ENCODE assay signal across 8 cellular contexts in genomic region chr17:15233022-15233805, GRCh38. TPM values are rescaled to one million over a fixed set of nuclear protein-coding genes. Genes with fewer than 3 reads are reported as not detected.
DNase-seq lines count a peak whose midpoint lies in the region; ATAC-seq and TF ChIP-seq lines count a peak whose summit lies in the region.

No MANE protein-coding gene starts in this region.

- no peaks in the 10 kb centered on the region for H3K27me3 ChIP-seq in Loucy (ENCODE audit: insufficient read depth, low read length, poor library complexity, severe bottlenecking)

- H3K9me2 ChIP-seq in Loucy (replicated peaks; ENCODE audit: low read depth, low read length): no peaks in the 10 kb centered on the region

- peaks cover 32% of the 10 kb centered on the region for H3K4me1 ChIP-seq in Loucy (ENCODE audit: insufficient read depth, low read length, poor library complexity, severe bottlenecking)
- H3K4me1 ChIP-seq in mucosa of descending colon (ENCODE audit: low read depth): no peaks in the 10 kb centered on the region

- no peak overlapping the region for H3K9ac ChIP-seq in Loucy (ENCODE audit: low read depth, low read length, poor library complexity, severe bottlenecking)

- peak; percentile 48 for ATAC-seq in mucosa of descending colon
- no peak for ATAC-seq in GM18858 (IDR thresholded peaks at IDR 0.05; ENCODE audit: unreplicated experiment)
- ATAC-seq in HG02973 (IDR thresholded peaks at IDR 0.05; ENCODE audit: unreplicated experiment): no peak

- H3K4me3 ChIP-seq in Loucy (ENCODE audit: low read length, poor library complexity, severe bottlenecking): no peak overlapping the region
- no peak overlapping the region for H3K4me3 ChIP-seq in choroid plexus epithelial cell (ENCODE audit: low read depth, low read length)
- H3K4me3 ChIP-seq in mucosa of descending colon: no peak overlapping the region

- H3K9me3 ChIP-seq in Loucy (ENCODE audit: insufficient read depth, low read depth, low read length) (no peaks in the 10 kb centered on the region), mucosa of descending colon (no peaks in the 10 kb centered on the region)

- DNase-seq in EH (ENCODE audit: low read depth) (peak; percentile 77), choroid plexus epithelial cell (ENCODE audit: low read depth) (peak; percentile 72), mucosa of descending colon (no peak), cortex of kidney (lab: John Stamatoyannopoulos, UW) (no peak), NCI-H510A treated with DMSO at 0.1 percent for 48 hours (lab: John Stamatoyannopoulos, UW) (no peak)

- TF ChIP-seq CTCF in Loucy (conservative IDR thresholded peaks at IDR 0.05; ENCODE audit: low read length): peak; percentile 60
- peak; percentile 66 for TF ChIP-seq CTCF in choroid plexus epithelial cell (conservative IDR thresholded peaks at IDR 0.05; ENCODE audit: low read depth, low read length)
- TF ChIP-seq CTCF in mucosa of descending colon (IDR thresholded peaks at IDR 0.05): no peak

- H3K36me3 ChIP-seq in Loucy (ENCODE audit: insufficient read depth, low read length) (no peaks in the 10 kb centered on the region), mucosa of descending colon (ENCODE audit: low read depth) (no peaks in the 10 kb centered on the region)

- intact Hi-C loops in mucosa of descending colon (cut with DNase I, micrococcal nuclease): no loop called here

- no peaks in the 10 kb centered on the region for H4K20me1 ChIP-seq in Loucy (ENCODE audit: insufficient read depth, low read length, poor library complexity, severe bottlenecking)

- no peak overlapping the region for H3K4me2 ChIP-seq in Loucy (ENCODE audit: low read depth, low read length, poor library complexity, severe bottlenecking)

- peaks cover 6% of the 10 kb centered on the region; the same call in 1 of the 2 replicates for H3F3A ChIP-seq in Loucy (ENCODE audit: low read depth)

- no peak overlapping the region for H2AFZ ChIP-seq in Loucy (ENCODE audit: low read length)

- no peaks in the 10 kb centered on the region for H3K79me2 ChIP-seq in Loucy (ENCODE audit: insufficient read depth, low read length)

RNA-seq across cellular contexts. Expression of gene PMP22, which starts 31.9 kb away (rescaled TPM):
- total RNA-seq in mucosa of descending colon: 100 to 1,000 TPM in 1 of 3 donors, 10 to 100 TPM in 2; 16.7 to 149 (median 54.2) TPM

Comparison
In these comparisons a context has a peak if more than half of its experiments do, and no peak if none do; other contexts are left out.
1. DNase-seq: peak in EH (single experiment) and choroid plexus epithelial cell (single experiment); none in mucosa of descending colon (0 of 3), cortex of kidney (single experiment) and NCI-H510A treated with DMSO at 0.1 percent for 48 hours (single experiment).